ENCODE assay signal across 1 cellular context in the genomic region with DNA sequence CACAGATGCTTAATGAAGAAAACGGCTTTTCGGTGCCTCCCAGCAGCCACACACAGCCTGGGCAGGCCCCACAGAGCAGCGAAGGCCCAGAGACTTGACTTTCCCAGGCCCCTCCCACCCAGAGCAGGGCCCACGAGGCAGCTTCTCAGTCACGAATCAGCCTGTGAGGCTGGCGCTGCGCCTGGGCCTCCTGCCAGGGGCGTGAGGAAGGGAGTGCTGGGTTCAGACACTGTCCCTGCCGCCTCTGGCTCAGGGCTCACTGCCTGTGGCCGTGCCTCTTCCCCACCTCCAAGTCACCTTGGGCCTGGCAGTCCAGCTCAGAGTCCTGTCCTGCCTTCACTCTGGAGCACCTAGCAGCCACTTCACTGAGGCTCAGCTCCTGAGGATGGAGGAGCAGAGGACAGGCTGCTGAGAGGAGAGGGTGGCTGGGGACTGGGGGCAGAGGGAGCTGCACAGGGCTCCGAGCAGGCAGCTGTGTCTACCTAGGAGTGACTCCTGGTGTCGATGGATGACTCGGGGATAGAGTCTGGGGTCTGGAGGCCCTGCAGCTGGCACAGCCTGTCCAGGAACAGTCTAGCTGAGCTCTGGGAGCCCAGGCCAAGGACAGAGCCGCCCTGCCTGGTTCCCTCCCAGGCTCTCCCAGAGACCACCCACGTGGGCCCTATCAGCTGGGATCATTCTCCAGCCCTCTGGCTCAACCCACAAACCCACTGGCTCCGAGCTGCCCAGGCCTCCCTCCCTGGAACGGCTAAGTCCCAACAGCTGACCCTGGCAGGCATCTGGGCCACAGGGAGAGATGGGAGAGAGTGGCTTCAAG.
A peak's percentile ranks its signal among the peaks of the same experiment; 100 is the strongest.
TF ChIP-seq lines count a peak whose summit lies in the region.

No MANE protein-coding gene starts in this region.

TF ChIP-seq in SK-N-SH, 30 proteins besides CTCF, POLR2A, EP300 and RAD21 (continued from another document):
- TF ChIP-seq, protein P1, sequence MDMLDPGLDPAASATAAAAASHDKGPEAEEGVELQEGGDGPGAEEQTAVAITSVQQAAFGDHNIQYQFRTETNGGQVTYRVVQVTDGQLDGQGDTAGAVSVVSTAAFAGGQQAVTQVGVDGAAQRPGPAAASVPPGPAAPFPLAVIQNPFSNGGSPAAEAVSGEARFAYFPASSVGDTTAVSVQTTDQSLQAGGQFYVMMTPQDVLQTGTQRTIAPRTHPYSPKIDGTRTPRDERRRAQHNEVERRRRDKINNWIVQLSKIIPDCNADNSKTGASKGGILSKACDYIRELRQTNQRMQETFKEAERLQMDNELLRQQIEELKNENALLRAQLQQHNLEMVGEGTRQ (IDR thresholded peaks at IDR 0.05; ENCODE audit: borderline replicate concordance, low read depth, low read length): no peak
- TF ChIP-seq MEF2A (IDR thresholded peaks at IDR 0.05; ENCODE audit: borderline replicate concordance, low read depth) (no peak), NFIC (IDR thresholded peaks at IDR 0.05; ENCODE audit: borderline replicate concordance) (peak; percentile 87), CHD2 (IDR thresholded peaks at IDR 0.05; ENCODE audit: low read length, partially characterized antibody) (peak; percentile 51)
